ENCODE assay signal across 24 cellular contexts in the genomic region with DNA sequence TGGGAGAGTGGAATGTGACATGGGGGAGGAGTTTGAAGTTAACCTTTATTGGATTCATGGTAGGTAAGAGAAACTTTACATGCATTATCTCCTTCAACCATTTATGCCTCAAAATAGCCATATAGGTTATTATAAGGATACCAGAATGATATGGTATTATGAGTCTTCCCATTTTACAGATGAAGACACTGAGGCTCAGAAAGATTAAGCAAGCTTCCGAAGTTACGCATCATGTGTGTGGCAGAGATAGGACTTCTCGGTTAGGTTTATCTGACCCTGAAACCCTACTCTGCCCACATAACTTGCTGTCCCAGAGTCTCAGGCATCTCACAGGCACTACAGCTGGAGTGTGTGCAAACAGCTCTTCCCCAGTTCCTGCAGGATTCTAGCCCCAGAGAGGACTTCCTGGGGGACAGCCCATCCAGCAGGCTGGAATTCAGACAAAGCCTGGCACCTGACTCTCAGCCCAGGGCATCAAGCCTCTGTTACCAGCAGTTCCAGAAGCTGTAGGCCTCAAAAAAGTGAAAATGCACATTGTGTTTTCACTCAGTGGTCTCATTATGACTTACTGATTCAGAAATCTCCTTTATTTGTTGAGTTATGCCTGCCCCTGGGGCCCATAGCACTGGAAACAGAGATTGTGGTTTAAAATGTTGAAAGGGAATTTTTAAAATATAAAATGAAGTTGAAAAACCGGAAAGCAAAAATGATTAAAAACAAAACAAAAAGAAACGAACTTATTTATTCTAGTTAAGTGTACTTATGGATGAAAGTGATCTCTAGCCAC.
DNase-seq lines count a peak whose midpoint lies in the region; ATAC-seq, FAIRE-seq and TF ChIP-seq lines count a peak whose summit lies in the region.
"Had no signal": no experiment of that assay in that cellular context is flagged by ENCODE, and none has a peak within 500 bp of the region (broad histone marks: within the 10 kb centered on the region; RNA-seq: fewer than 3 reads in every experiment).

No MANE protein-coding gene starts in this region.

- H3K4me1 ChIP-seq in HepG2 (ENCODE audit: insufficient read depth, low read length) (peaks cover 17% of the 10 kb centered on the region), right lobe of liver (no peaks in the 10 kb centered on the region), K562 (replicated peaks in 1 of 2; ENCODE audit: control insufficient read depth in 2 of 2, insufficient read depth in 2 of 2, low read length in 2 of 2) (no peaks in the 10 kb centered on the region), spleen (no peaks in the 10 kb centered on the region)
- H3K4me1 ChIP-seq: BLaER1, Caco-2, HAP-1 had no signal

- H3K27ac ChIP-seq in HepG2 (ENCODE audit: extremely low read length, insufficient read depth, low read length): no peak overlapping the region
- H3K27ac ChIP-seq in right lobe of liver: no peak overlapping the region
- H3K27ac ChIP-seq in K562 (ENCODE audit: extremely low read depth, low read depth, low read length): no peak overlapping the region
- H3K27ac ChIP-seq in spleen: no peak overlapping the region
- H3K27ac ChIP-seq: 22Rv1, BLaER1, C4-2B had no signal

- BruUV-seq in HepG2 (replicated peaks; lab: Mats Ljungman, UMichigan) (no TSS peak), K562 (replicated peaks; lab: Mats Ljungman, UMichigan) (no TSS peak)

- no peak for TF ChIP-seq CTCF in HepG2 (CRISPR knock-in tag; IDR thresholded peaks at IDR 0.05)
- TF ChIP-seq CTCF in right lobe of liver (IDR thresholded peaks at IDR 0.05): no peak
- TF ChIP-seq CTCF in K562 (IDR thresholded peaks at IDR 0.05 in 2 of 3, conservative IDR thresholded peaks at IDR 0.05 in 1 of 3; ENCODE audit: insufficient read depth in 2 of 3, low read depth in 1 of 3, low read length in 3 of 3): no peak
- TF ChIP-seq CTCF in spleen (IDR thresholded peaks at IDR 0.05 in 8 of 11, conservative IDR thresholded peaks at IDR 0.05 in 3 of 11): no peak

- H3K4me3 ChIP-seq in HepG2 (replicated peaks in 1 of 3; ENCODE audit: insufficient read depth in 1 of 3, low read depth in 2 of 3, low read length in 3 of 3) (no peak overlapping the region), right lobe of liver (no peak overlapping the region), K562 (no peak overlapping the region), spleen (no peak overlapping the region)
- H3K4me3 ChIP-seq: BLaER1, GM23338, HAP-1 had no signal

- TF ChIP-seq RAD21 in HepG2 (CRISPR knock-in tag; IDR thresholded peaks at IDR 0.05): no peak
- TF ChIP-seq RAD21 in K562 (CRISPR knock-in tag; conservative IDR thresholded peaks at IDR 0.05 in 1 of 2, IDR thresholded peaks at IDR 0.05 in 1 of 2): no peak

- H3K36me3 ChIP-seq in HepG2 (replicated peaks in 1 of 2; ENCODE audit: control insufficient read depth in 1 of 2, insufficient read depth in 2 of 2, low read length in 2 of 2) (no peaks in the 10 kb centered on the region), right lobe of liver (no peaks in the 10 kb centered on the region), K562 (ENCODE audit: control insufficient read depth, insufficient read depth, low read length) (no peaks in the 10 kb centered on the region), spleen (no peaks in the 10 kb centered on the region)
- H3K36me3 ChIP-seq: BLaER1, HAP-1 had no signal

- no peaks in the 10 kb centered on the region for H3K79me2 ChIP-seq in HepG2 (ENCODE audit: insufficient read depth, low read length)
- no peaks in the 10 kb centered on the region for H3K79me2 ChIP-seq in K562 (ENCODE audit: control insufficient read depth, insufficient read depth, low read length)

- H3K27me3 ChIP-seq in HepG2 (ENCODE audit: control insufficient read depth in 1 of 2, insufficient read depth in 2 of 2, low read length in 2 of 2) (peaks cover 0 to 2% of the 10 kb centered on the region in 2 experiments; a peak in 1 of 5 replicates), right lobe of liver (no peaks in the 10 kb centered on the region), K562 (ENCODE audit: control insufficient read depth in 2 of 2, insufficient read depth in 2 of 2, low read length in 2 of 2) (no peaks in the 10 kb centered on the region), spleen (replicated peaks in 1 of 7) (no peaks in the 10 kb centered on the region)
- H3K27me3 ChIP-seq: BLaER1 had no signal

- H3K9me3 ChIP-seq in HepG2 (ENCODE audit: low read length): peaks cover 19% of the 10 kb centered on the region
- H3K9me3 ChIP-seq in right lobe of liver: no peaks in the 10 kb centered on the region
- no peaks in the 10 kb centered on the region for H3K9me3 ChIP-seq in K562 (replicated peaks; ENCODE audit: control insufficient read depth, insufficient read depth, low read depth, low read length)
- no peaks in the 10 kb centered on the region for H3K9me3 ChIP-seq in spleen
- H3K9me3 ChIP-seq: BLaER1, Caco-2, HAP-1 had no signal

- POLR2A ChIA-PET in HepG2 (lab: Yijun Ruan, JAX): no interaction called here
- POLR2A ChIA-PET in K562 (lab: Yijun Ruan, JAX): no interaction called here

- no peak overlapping the region for H2AFZ ChIP-seq in HepG2 (ENCODE audit: low read length)
- no peak overlapping the region for H2AFZ ChIP-seq in K562 (ENCODE audit: low read depth, low read length)
- H2AFZ ChIP-seq: GM23338 had no signal

- WGBS in HepG2 (ENCODE audit: low lambda C conversion rate): 50% methylated on average over 5 of the region's 5 CpGs
- WGBS in right lobe of liver (ENCODE audit: insufficient coverage, low coverage, low lambda C conversion rate, missing lambda C conversion rate): 79% methylated on average over 5 of the region's 5 CpGs
- WGBS in K562 (ENCODE audit: insufficient coverage, low coverage, missing lambda C conversion rate): 1% methylated on average over 5 of the region's 5 CpGs
- WGBS in spleen, 5 donors: 77 to 90% (median 82%) methylated on average over 5 of the region's 5 CpGs

- FAIRE-seq in HepG2 (lab: Jason Lieb, UNC): no peak
- FAIRE-seq in HTR-8/SVneo (lab: Jason Lieb, UNC): peak; percentile 44
- FAIRE-seq in K562 (lab: Jason Lieb, UNC): no peak
- FAIRE-seq: A204.1, G401.6, GM12891, GM18507, H54 had no signal

- no peaks in the 10 kb centered on the region for H3K9me1 ChIP-seq in K562 (ENCODE audit: control insufficient read depth, insufficient read depth, low read length)

- CTCF ChIA-PET in HepG2 (lab: Yijun Ruan, JAX; ENCODE audit: low intra/inter-chr PET ratio, low total read pairs) (no interaction called here), K562 (lab: Yijun Ruan, JAX; ENCODE audit: low intra/inter-chr PET ratio) (no interaction called here)

- TF ChIP-seq POLR2A in HepG2 (IDR thresholded peaks at IDR 0.05; ENCODE audit: insufficient read depth in 1 of 2, low read depth in 2 of 2, low read length in 2 of 2) (no peak), right lobe of liver (IDR thresholded peaks at IDR 0.05) (no peak), K562 (conservative IDR thresholded peaks at IDR 0.05) (no peak), spleen (IDR thresholded peaks at IDR 0.05) (no peak)

- TF ChIP-seq EP300 in HepG2 (IDR thresholded peaks at IDR 0.05; ENCODE audit: low read depth in 2 of 2, low read length in 2 of 2): no peak
- no peak for TF ChIP-seq EP300 in HepG2 (CRISPR knock-in tag; IDR thresholded peaks at IDR 0.05; ENCODE audit: borderline replicate concordance)
- no peak for TF ChIP-seq EP300 in K562 (IDR thresholded peaks at IDR 0.05; ENCODE audit: low read length)

- in situ Hi-C loops in HepG2 (cut with HindIII; ENCODE audit: extremely low pct_ligation_motif_present, low pct_unique_long_range_greater_than_20kb): no loop called here
- in situ Hi-C loops in K562 (cut with MboI): no loop called here

- no peak overlapping the region for H3K9ac ChIP-seq in HepG2 (ENCODE audit: insufficient read depth, low read depth, low read length)
- no peak overlapping the region for H3K9ac ChIP-seq in K562 (ENCODE audit: insufficient read depth in 1 of 2, low read depth in 2 of 2, low read length in 2 of 2)
- H3K9ac ChIP-seq: BLaER1 had no signal

- H4K20me1 ChIP-seq in HepG2 (ENCODE audit: insufficient read depth, low read length) (no peaks in the 10 kb centered on the region), K562 (replicated peaks; ENCODE audit: control insufficient read depth, insufficient read depth, low read length) (no peaks in the 10 kb centered on the region)
- H4K20me1 ChIP-seq: BLaER1 had no signal

- intact Hi-C loops in HepG2 (cut with micrococcal nuclease; ENCODE audit: unreplicated experiment): no loop called here
- intact Hi-C loops in right lobe of liver (cut with DNase I): no loop called here
- intact Hi-C loops in K562 (cut with micrococcal nuclease): no loop called here
- intact Hi-C loops in spleen (cut with DNase I; ENCODE audit: low total_unique reads): no loop called here

- H3K4me2 ChIP-seq in HepG2 (ENCODE audit: low read depth, low read length) (no peak overlapping the region), K562 (ENCODE audit: insufficient read depth, low read length) (no peak overlapping the region)
- H3K4me2 ChIP-seq: BLaER1, GM23338 had no signal

- DNase-seq in HepG2 (ENCODE audit: low spot score) (no peak), right lobe of liver (no peak), HTR-8/SVneo (ENCODE audit: insufficient read length, low spot score) (no peak), K562 (ENCODE audit: extremely low read depth in 1 of 4, low spot score in 3 of 4) (no peak), spleen (peak; percentile 50), MV-4-11 (lab: John Stamatoyannopoulos, UW) (no peak)
- DNase-seq: Caco-2; CD4-positive, CD25-positive, alpha-beta regulatory T cell; CD8-positive, alpha-beta T cell; DMS153; DND-41; HFFc6 had no signal

- ATAC-seq in HepG2 (no peak), right lobe of liver (no peak), K562 (no peak), HG02973 (IDR thresholded peaks at IDR 0.05; ENCODE audit: unreplicated experiment) (no peak), HG03342 (IDR thresholded peaks at IDR 0.05; ENCODE audit: unreplicated experiment) (no peak)
- ATAC-seq: CD8-positive, alpha-beta T cell; GM23338 had no signal

TF ChIP-seq in K562, 482 proteins besides CTCF, POLR2A, EP300 and RAD21:
- TF ChIP-seq BACH1 (tag; IDR thresholded peaks at IDR 0.05): no peak
- TF ChIP-seq RBM25 (IDR thresholded peaks at IDR 0.05; ENCODE audit: low read depth, low read length, severe bottlenecking): peak; percentile 31
